18 cellular contexts compared by ENCODE assay signal in the genomic region with DNA sequence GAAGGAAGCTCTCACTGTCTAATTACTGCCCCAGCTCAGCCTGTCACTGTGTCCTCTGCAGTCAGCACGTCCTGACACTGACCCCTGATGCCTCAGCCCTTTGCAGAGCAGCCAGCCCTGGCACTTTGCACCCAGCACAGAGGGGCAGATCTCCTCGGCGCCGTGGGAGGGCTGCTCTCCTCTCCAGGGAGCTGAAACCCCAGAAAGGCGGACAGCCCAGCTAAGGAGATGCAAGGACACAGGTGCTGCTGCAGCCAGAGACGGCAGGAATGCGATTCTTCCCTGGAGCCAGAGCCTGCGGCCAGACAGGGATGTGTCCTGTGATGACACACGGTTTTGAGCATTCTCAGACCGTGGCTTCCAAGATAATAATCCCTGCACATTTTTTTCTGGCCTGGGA. TPM values are rescaled to one million over a fixed set of nuclear protein-coding genes. Genes with fewer than 3 reads are reported as not detected.
DNase-seq lines count a peak whose midpoint lies in the region; ATAC-seq and TF ChIP-seq lines count a peak whose summit lies in the region.
"Had no signal": no experiment of that assay in that cellular context is flagged by ENCODE, and none has a peak within 500 bp of the region (broad histone marks: within the 10 kb centered on the region; RNA-seq: fewer than 3 reads in every experiment).

No MANE protein-coding gene starts in this region.

- intact Hi-C loops in activated CD8-positive, alpha-beta T cell treated with anti-CD3 and anti-CD28 coated beads for 36 hours (cut with micrococcal nuclease): no loop called here

- H3K4me3 Mint-ChIP-seq in activated CD8-positive, alpha-beta T cell treated with anti-CD3 and anti-CD28 coated beads for 36 hours: no peak overlapping the region
- H3K4me3 Mint-ChIP-seq: CD4-positive, CD25-positive, alpha-beta regulatory T cell; T-helper 1 cell treated with Interleukin-12 subunit alpha and Interleukin-12 subunit beta and Interleukin-4 antibody, amounts not matched to agents 30 μg/mL and 1 μg/mL, for 36 hours had no signal

- peaks cover 8% of the 10 kb centered on the region for H3K9me3 Mint-ChIP-seq in activated CD8-positive, alpha-beta T cell treated with anti-CD3 and anti-CD28 coated beads for 36 hours

- ATAC-seq in activated CD8-positive, alpha-beta T cell treated with anti-CD3 and anti-CD28 coated beads for 36 hours: no peak
- ATAC-seq: HCT116 had no signal

- no peaks in the 10 kb centered on the region for H3K36me3 Mint-ChIP-seq in activated CD8-positive, alpha-beta T cell treated with anti-CD3 and anti-CD28 coated beads for 36 hours (ENCODE audit: low read depth)
- H3K36me3 Mint-ChIP-seq: CD4-positive, CD25-positive, alpha-beta regulatory T cell had no signal

- no peaks in the 10 kb centered on the region for H3K4me1 Mint-ChIP-seq in activated CD8-positive, alpha-beta T cell treated with anti-CD3 and anti-CD28 coated beads for 36 hours (ENCODE audit: low read depth)

- TF ChIP-seq CTCF in activated CD8-positive, alpha-beta T cell treated with anti-CD3 and anti-CD28 coated beads for 36 hours (IDR thresholded peaks at IDR 0.05): no peak

- DNase-seq in A172 (ENCODE audit: low spot score) (peak; percentile 48), ELF-1 (ENCODE audit: low read depth, low spot score) (peak; percentile 53), NCI-H2227 treated with DMSO at 0.1 percent for 48 hours (lab: John Stamatoyannopoulos, UW) (peak; percentile 71), glomerular visceral epithelial cell (ENCODE audit: extremely low spot score) (peak; percentile 28), NCI-H1930 (lab: John Stamatoyannopoulos, UW) (no peak)
- DNase-seq in activated CD8-positive, alpha-beta memory T cell treated with anti-CD3 and anti-CD28 coated beads for 24 hours: no peak
- no peak for DNase-seq in activated CD8-positive, alpha-beta T cell treated with anti-CD3 and anti-CD28 coated beads for 36 hours
- no peak for DNase-seq in activated CD8-positive, alpha-beta memory T cell treated with anti-CD3 and anti-CD28 coated beads, Interleukin-2, amount 50 U/mL, for 48 hours
- DNase-seq: AML-193; Calu3; CD4-positive, CD25-positive, alpha-beta regulatory T cell; DMS79; KG1; NCI-H2029 treated with DMSO at 0.1 percent for 48 hours; NCI-H526; NK-92 treated with Interleukin-12 subunit alpha and Interleukin-12 subunit beta, amount 100 ng/mL, for 24 hours had no signal

- POLR2A ChIA-PET in activated CD8-positive, alpha-beta T cell treated with anti-CD3 and anti-CD28 coated beads for 36 hours (lab: Charles Lee): no interaction called here

- CTCF ChIA-PET in activated CD8-positive, alpha-beta T cell treated with anti-CD3 and anti-CD28 coated beads for 36 hours (lab: Charles Lee): interaction anchor here (1.4 kb wide), 1 partner anchor 8 kb away, joined by 3 read pairs; no protein-coding TSS in a partner anchor

- H3K27me3 Mint-ChIP-seq in activated CD8-positive, alpha-beta T cell treated with anti-CD3 and anti-CD28 coated beads for 36 hours: peaks cover 15% of the 10 kb centered on the region

- H3K27ac Mint-ChIP-seq in activated CD8-positive, alpha-beta T cell treated with anti-CD3 and anti-CD28 coated beads for 36 hours: no peak overlapping the region
- H3K27ac Mint-ChIP-seq: CD4-positive, CD25-positive, alpha-beta regulatory T cell; T-helper 1 cell treated with Interleukin-12 subunit alpha and Interleukin-12 subunit beta and Interleukin-4 antibody, amounts not matched to agents 30 μg/mL and 1 μg/mL, for 36 hours had no signal

RNA-seq across cellular contexts. Expression of a gene that starts 34.5 kb away (rescaled TPM):
- not detected in 2 replicates for total RNA-seq in A172 (2014; rRNA removed; shearing (Covaris generic))
- not detected for total RNA-seq in activated CD8-positive, alpha-beta T cell treated with anti-CD3 and anti-CD28 coated beads for 36 hours
- total RNA-seq: Calu3; CD4-positive, CD25-positive, alpha-beta regulatory T cell had no signal

Comparison
In these comparisons a context has a peak if more than half of its experiments do, and no peak if none do; other contexts are left out.
1. DNase-seq: peak in A172 (single experiment), ELF-1 (single experiment), NCI-H2227 treated with DMSO at 0.1 percent for 48 hours (single experiment) and glomerular visceral epithelial cell (single experiment); none in activated CD8-positive, alpha-beta memory T cell treated with anti-CD3 and anti-CD28 coated beads for 24 hours (single experiment), NCI-H1930 (0 of 2), activated CD8-positive, alpha-beta T cell treated with anti-CD3 and anti-CD28 coated beads for 36 hours (single experiment) and activated CD8-positive, alpha-beta memory T cell treated with anti-CD3 and anti-CD28 coated beads, Interleukin-2, amount 50 U/mL, for 48 hours (single experiment).